8 cellular contexts compared by ENCODE assay signal in genomic region chr19:46076951-46077814, GRCh38. TPM values are rescaled to one million over a fixed set of nuclear protein-coding genes. Genes with fewer than 3 reads are reported as not detected.
A peak's percentile ranks its signal among the peaks of the same experiment; 100 is the strongest.
DNase-seq lines count a peak whose midpoint lies in the region; ATAC-seq, FAIRE-seq and TF ChIP-seq lines count a peak whose summit lies in the region.

No MANE protein-coding gene starts in this region.

- H3K27me3 ChIP-seq in DOHH2 (ENCODE audit: control insufficient read depth, low read length) (peaks cover 26% of the 10 kb centered on the region), astrocyte (ENCODE audit: insufficient read depth, low read length) (peaks cover 25% of the 10 kb centered on the region)

- TF ChIP-seq CTCF in DOHH2 (IDR thresholded peaks at IDR 0.05; ENCODE audit: low read depth, low read length, poor library complexity, severe bottlenecking) = peak; percentile 57
- TF ChIP-seq CTCF in LNCAP (IDR thresholded peaks at IDR 0.05) = peak; percentile 76
- peak; percentile 99 for TF ChIP-seq CTCF in astrocyte (IDR thresholded peaks at IDR 0.05; ENCODE audit: insufficient read depth, low read depth, low read length)
- peak; percentile 99 for TF ChIP-seq CTCF in retinal pigment epithelial cell (conservative IDR thresholded peaks at IDR 0.05; ENCODE audit: low read depth, low read length)

- H3K4me1 Mint-ChIP-seq in astrocyte (ENCODE audit: low read depth, unreplicated experiment) = peaks cover 49% of the 10 kb centered on the region

- no peaks in the 10 kb centered on the region for H3F3A ChIP-seq in DOHH2 (ENCODE audit: control insufficient read depth, insufficient read depth)

- H2AFZ ChIP-seq in astrocyte (ENCODE audit: low read depth, low read length) = peak overlapping the region; percentile 67

- no peaks in the 10 kb centered on the region for H3K9me2 ChIP-seq in DOHH2 (replicated peaks; ENCODE audit: control insufficient read depth, low read length)

- H3K4me3 ChIP-seq in DOHH2 (ENCODE audit: low read length) (no peak overlapping the region), astrocyte (ENCODE audit: insufficient read depth, low read depth, low read length) (peak overlapping the region; percentile 46), retinal pigment epithelial cell (ENCODE audit: low read length) (peak overlapping the region; percentile 47)

- H3K79me2 ChIP-seq in DOHH2 (ENCODE audit: control insufficient read depth, low read length) = no peaks in the 10 kb centered on the region
- no peaks in the 10 kb centered on the region for H3K79me2 ChIP-seq in astrocyte (ENCODE audit: insufficient read depth, low read length)

- peak; percentile 89 for DNase-seq in OCI-M1 (lab: John Stamatoyannopoulos, UW)
- DNase-seq in astrocyte (ENCODE audit: low read depth) = peak; percentile 62
- DNase-seq in hippocampal formation (lab: John Stamatoyannopoulos, UW) = peak; percentile 82 to 92
- peak; percentile 45 for DNase-seq in retinal pigment epithelial cell (ENCODE audit: low read depth)

- peaks cover 14% of the 10 kb centered on the region for H3K9me3 Mint-ChIP-seq in astrocyte (ENCODE audit: unreplicated experiment)

- H3K27ac ChIP-seq in DOHH2 (ENCODE audit: low read depth, low read length) (no peak overlapping the region), astrocyte (ENCODE audit: low read depth, low read length) (no peak overlapping the region)

- no peak overlapping the region for H3K9ac ChIP-seq in astrocyte (ENCODE audit: low read length)

- no peaks in the 10 kb centered on the region for H3K9me3 ChIP-seq in DOHH2 (ENCODE audit: control insufficient read depth, insufficient read depth, low read length)
- H3K9me3 ChIP-seq in astrocyte (ENCODE audit: insufficient read depth, low read depth, low read length) = peaks cover 8% of the 10 kb centered on the region

- peaks cover 7% of the 10 kb centered on the region for H3K36me3 Mint-ChIP-seq in astrocyte (ENCODE audit: low read depth, unreplicated experiment)

- ATAC-seq in HG03280 (IDR thresholded peaks at IDR 0.05; ENCODE audit: unreplicated experiment) (no peak), HG03135 (IDR thresholded peaks at IDR 0.05; ENCODE audit: unreplicated experiment) (no peak)

- no peak overlapping the region for H3K4me2 ChIP-seq in DOHH2 (ENCODE audit: low read length)
- peak overlapping the region; percentile 85 for H3K4me2 ChIP-seq in astrocyte (ENCODE audit: low read length)

- peak overlapping the region; percentile 91 for H3K4me3 Mint-ChIP-seq in astrocyte (ENCODE audit: unreplicated experiment)

- FAIRE-seq in astrocyte (lab: Jason Lieb, UNC) = no peak

- H3K36me3 ChIP-seq in DOHH2 (ENCODE audit: control insufficient read depth, low read length) (no peaks in the 10 kb centered on the region), astrocyte (ENCODE audit: insufficient read depth, low read length) (no peaks in the 10 kb centered on the region)

- H3K4me1 ChIP-seq in DOHH2 (ENCODE audit: control insufficient read depth, low read length) (no peaks in the 10 kb centered on the region), astrocyte (ENCODE audit: insufficient read depth, low read length) (peaks cover 27% of the 10 kb centered on the region)

- H4K20me1 ChIP-seq in DOHH2 (ENCODE audit: control insufficient read depth, insufficient read depth, low read depth, low read length) = no peaks in the 10 kb centered on the region; the same call in 1 of the 2 replicates
- no peaks in the 10 kb centered on the region for H4K20me1 ChIP-seq in astrocyte (ENCODE audit: insufficient read depth, low read length)

- peaks cover 17% of the 10 kb centered on the region for H3K27me3 Mint-ChIP-seq in astrocyte (ENCODE audit: low read depth, unreplicated experiment)

- peak overlapping the region; percentile 56 for H3K27ac Mint-ChIP-seq in astrocyte (ENCODE audit: unreplicated experiment)

RNA-seq across cellular contexts. Expression of gene IGFL4, which starts 36.4 kb away (rescaled TPM):
- total RNA-seq in astrocyte = 2.3 and 5.4 TPM in 2 replicates

RNA-seq across cellular contexts. Expression of gene IGFL3, which starts 47.3 kb away (rescaled TPM):
- 93.5 and 127 TPM in 2 replicates for total RNA-seq in astrocyte

RNA-seq across cellular contexts. Expression of gene PGLYRP1, which starts 54.3 kb away (rescaled TPM):
- total RNA-seq in astrocyte = not detected in 2 replicates
